8 cellular contexts compared by ENCODE assay signal in the genomic region with DNA sequence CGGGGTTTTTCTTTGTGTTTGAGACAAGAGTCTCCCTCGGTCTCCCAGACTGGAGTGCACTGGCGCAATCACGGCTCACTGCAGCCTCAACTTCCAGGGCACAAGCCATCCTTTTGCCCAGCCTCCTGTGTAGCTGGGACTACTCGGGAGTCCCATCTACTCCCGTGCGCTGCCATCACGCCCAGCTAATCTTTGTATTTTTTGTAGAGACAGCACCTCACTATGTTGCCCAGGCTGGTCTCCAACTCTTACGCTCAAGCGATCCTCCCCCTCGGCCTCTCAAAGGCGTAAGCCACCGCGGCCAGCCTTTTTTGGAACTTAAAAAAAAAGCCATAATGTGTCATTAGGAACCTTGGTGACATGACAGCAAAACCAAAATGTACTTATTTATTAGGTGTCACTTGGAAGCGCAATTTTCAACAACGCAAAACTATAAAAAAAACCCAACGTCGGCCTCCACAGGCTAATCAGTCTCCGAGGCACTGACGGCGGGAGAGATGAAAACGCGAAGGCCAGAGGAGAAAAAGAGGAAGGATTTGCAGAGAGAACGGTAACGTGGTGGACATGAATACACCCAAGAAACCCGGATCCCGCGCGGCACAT. TPM values are rescaled to one million over a fixed set of nuclear protein-coding genes. Genes with fewer than 3 reads are reported as not detected.
A peak's percentile ranks its signal among the peaks of the same experiment; 100 is the strongest.
DNase-seq lines count a peak whose midpoint lies in the region; ATAC-seq and TF ChIP-seq lines count a peak whose summit lies in the region.

No MANE protein-coding gene starts in this region.

- DNase-seq in BE2C: peak; percentile 13
- peak; percentile 28 for DNase-seq in LHCN-M2 (ENCODE audit: low read depth)
- peak; percentile 61 for DNase-seq in activated CD8-positive, alpha-beta memory T cell treated with anti-CD3 and anti-CD28 coated beads, Interleukin-2, amount 50 U/mL, for 48 hours
- DNase-seq in fibroblast of pulmonary artery (ENCODE audit: low read depth): peak; percentile 41
- DNase-seq in nucleus accumbens (lab: John Stamatoyannopoulos, UW): peak in 41 of 56 donors; percentile 6 to 73 (median 48)
- no peak for DNase-seq in HuH-7.5 (ENCODE audit: low spot score)

- H3K4me3 ChIP-seq in BE2C (ENCODE audit: low read depth, low read length): peak overlapping the region; percentile 98
- H3K4me3 ChIP-seq in fibroblast of pulmonary artery (replicated peaks; ENCODE audit: low read depth, low read length): peak overlapping the region; percentile 87

- H3K36me3 ChIP-seq in BE2C: peaks cover 25% of the 10 kb centered on the region

- no peaks in the 10 kb centered on the region for H3K27me3 ChIP-seq in BE2C

- H3K9me3 ChIP-seq in BE2C: no peaks in the 10 kb centered on the region; the same call in 1 of the 2 replicates

- peaks cover 8% of the 10 kb centered on the region for H3K4me1 ChIP-seq in BE2C

- ATAC-seq in GM18502 (IDR thresholded peaks at IDR 0.05; ENCODE audit: poor library complexity, unreplicated experiment): no peak
- ATAC-seq in HG02623 (IDR thresholded peaks at IDR 0.05; ENCODE audit: unreplicated experiment): no peak

- no peak for TF ChIP-seq CTCF in BE2C (IDR thresholded peaks at IDR 0.05; ENCODE audit: low read depth, low read length)
- no peak for TF ChIP-seq CTCF in fibroblast of pulmonary artery (IDR thresholded peaks at IDR 0.05; ENCODE audit: low read length, missing control alignments)

RNA-seq across cellular contexts. Expression of gene HNRNPH3, which starts 0.9 kb away (rescaled TPM):
- 323 TPM for polyA plus RNA-seq in BE2C (2012; ENCODE audit: insufficient read depth, insufficient read length, low read depth)
- total RNA-seq in LHCN-M2 (2014; rRNA removed): 20.0 and 36.6 TPM in 2 replicates
- polyA plus RNA-seq in LHCN-M2 (2012): 201 TPM

RNA-seq across cellular contexts. Expression of gene PBLD, which starts 1.8 kb away (rescaled TPM):
- polyA plus RNA-seq in BE2C (2012; ENCODE audit: insufficient read depth, insufficient read length, low read depth): 3.3 TPM
- 6.2 and 6.8 TPM in 2 replicates for total RNA-seq in LHCN-M2 (2014; rRNA removed)
- 6.0 TPM for polyA plus RNA-seq in LHCN-M2 (2012)
